ENCODE assay signal across 8 cellular contexts in the genomic region with DNA sequence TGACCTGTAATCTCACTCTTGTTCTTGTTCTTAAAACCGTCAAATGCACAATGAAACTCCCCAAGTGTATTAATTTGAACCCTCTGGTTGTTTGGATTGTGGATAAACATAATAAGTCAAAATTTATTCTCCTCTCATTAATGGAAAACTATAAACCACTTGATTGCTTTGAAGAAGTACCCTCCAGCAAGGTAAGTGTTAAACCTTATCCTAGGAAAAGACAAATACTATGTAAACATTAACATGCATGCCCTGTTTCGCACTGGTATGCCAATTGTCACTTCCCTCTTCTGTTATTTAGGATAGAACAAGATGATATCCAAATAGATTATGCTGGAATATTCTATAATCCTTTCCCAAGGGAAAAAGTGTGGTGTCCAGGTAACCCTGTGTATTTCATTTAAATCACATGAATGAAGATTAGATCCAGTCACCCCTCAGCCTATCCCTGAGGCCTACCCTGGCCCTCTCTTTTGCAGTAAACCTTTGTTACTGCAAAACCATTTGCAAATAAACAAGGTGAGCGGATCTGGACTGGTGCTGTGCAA. TPM values are rescaled to one million over a fixed set of nuclear protein-coding genes. Genes with fewer than 3 reads are reported as not detected.
DNase-seq lines count a peak whose midpoint lies in the region; ATAC-seq and TF ChIP-seq lines count a peak whose summit lies in the region.

No MANE protein-coding gene starts in this region.

- H3K27ac Mint-ChIP-seq in CD14-positive monocyte (peak overlapping the region; percentile 28 to 88 (median 78)), neural progenitor cell (no peak overlapping the region)

- no peak for TF ChIP-seq CTCF in CD14-positive monocyte (IDR thresholded peaks at IDR 0.05)
- no peak for TF ChIP-seq CTCF in NB4 (IDR thresholded peaks at IDR 0.05; ENCODE audit: low read depth, low read length)
- no peak for TF ChIP-seq CTCF in neural progenitor cell (IDR thresholded peaks at IDR 0.05)

- H3K4me3 Mint-ChIP-seq in CD14-positive monocyte: peak overlapping the region; percentile 88 to 93
- peak overlapping the region; percentile 85 for H3K4me3 Mint-ChIP-seq in neural progenitor cell

- intact Hi-C loops in CD14-positive monocyte (cut with micrococcal nuclease): loop anchor here (5.0 to 10.0 kb wide), 3 partner anchors 39 to 133 kb away; a partner anchor contains a TSS

- peak overlapping the region; percentile 91 for H3K4me2 ChIP-seq in neural progenitor cell

- no peak for ATAC-seq in HG03342 (IDR thresholded peaks at IDR 0.05; ENCODE audit: unreplicated experiment)

- H3K27me3 ChIP-seq in duodenal mucosa (ENCODE audit: control insufficient read depth in 1 of 2, insufficient read depth in 2 of 2, low read length in 2 of 2) (no peaks in the 10 kb centered on the region), neural progenitor cell (no peaks in the 10 kb centered on the region)

- H3K4me3 ChIP-seq in NB4 (ENCODE audit: low read depth, low read length) (peak overlapping the region; percentile 93), duodenal mucosa (ENCODE audit: low read depth in 1 of 2, low read length in 2 of 2) (peak overlapping the region; percentile 86 to 90), neural progenitor cell (peak overlapping the region; percentile 79)

- H3K4me1 ChIP-seq in duodenal mucosa (ENCODE audit: control insufficient read depth in 1 of 2, insufficient read depth in 2 of 2, low read length in 2 of 2) (peaks cover 29 to 31% of the 10 kb centered on the region in 2 donors), neural progenitor cell (peaks cover 8% of the 10 kb centered on the region)

- H4K20me1 ChIP-seq in neural progenitor cell (ENCODE audit: low read depth): no peaks in the 10 kb centered on the region

- peak overlapping the region; percentile 62 for H2AFZ ChIP-seq in neural progenitor cell (replicated peaks)

- H3K4me1 Mint-ChIP-seq in CD14-positive monocyte (peaks cover 24% of the 10 kb centered on the region), neural progenitor cell (peaks cover 23% of the 10 kb centered on the region)

- no peak for TF ChIP-seq POLR2A in NB4 (IDR thresholded peaks at IDR 0.05; ENCODE audit: extremely low read depth, insufficient read length)

- H3K9me3 Mint-ChIP-seq in CD14-positive monocyte (peaks cover 8 to 19% (median 14%) of the 10 kb centered on the region in 7 donors), neural progenitor cell (peaks cover 8% of the 10 kb centered on the region)

- H3K27ac ChIP-seq in duodenal mucosa (ENCODE audit: low read depth, low read length) (peak overlapping the region; percentile 96), neural progenitor cell (peak overlapping the region; percentile 91)

- H3K36me3 ChIP-seq in duodenal mucosa (ENCODE audit: control insufficient read depth in 1 of 2, insufficient read depth in 2 of 2, low read length in 2 of 2): peaks cover 0 to 6% of the 10 kb centered on the region in 2 donors
- peaks cover 5% of the 10 kb centered on the region for H3K36me3 ChIP-seq in neural progenitor cell

- H3K36me3 Mint-ChIP-seq in CD14-positive monocyte (peaks cover 27 to 42% of the 10 kb centered on the region in 2 donors), neural progenitor cell (peaks cover 16% of the 10 kb centered on the region)

- H3K27me3 Mint-ChIP-seq in CD14-positive monocyte (ENCODE audit: low read depth in 3 of 3): peaks cover 0 to 1% (median 0%) of the 10 kb centered on the region in 3 donors
- peaks cover 2% of the 10 kb centered on the region for H3K27me3 Mint-ChIP-seq in neural progenitor cell (ENCODE audit: insufficient read depth, low read depth)

- H3K9ac ChIP-seq in duodenal mucosa (ENCODE audit: low read depth in 1 of 2, low read length in 2 of 2) (peak overlapping the region; percentile 72 to 77), neural progenitor cell (peak overlapping the region; percentile 74)

- H3F3A ChIP-seq in neural progenitor cell (ENCODE audit: low read depth): peaks cover 25% of the 10 kb centered on the region

- H3K9me3 ChIP-seq in duodenal mucosa (ENCODE audit: control insufficient read depth in 1 of 2, low read length in 2 of 2): no peaks in the 10 kb centered on the region
- H3K9me3 ChIP-seq in neural progenitor cell (ENCODE audit: low read depth): no peaks in the 10 kb centered on the region

- peaks cover 20% of the 10 kb centered on the region for H3K79me2 ChIP-seq in neural progenitor cell (ENCODE audit: low read depth)

- DNase-seq in CD14-positive monocyte (ENCODE audit: low spot score) (no peak), NB4 (ENCODE audit: low read depth) (no peak), neural progenitor cell (ENCODE audit: low spot score) (no peak), 8988T (no peak)
- no peak for DNase-seq in stimulated activated CD4-positive, alpha-beta T cell treated with anti-CD3 and anti-CD28 coated beads, Interleukin-12 subunit alpha, Interleukin-12 subunit beta, amount 100 ng/mL, for 4 hours
- DNase-seq in stimulated activated CD4-positive, alpha-beta T cell treated with anti-CD3 and anti-CD28 coated beads, Interleukin-4, amount 100 ng/mL, for 24 hours: no peak

RNA-seq across cellular contexts. Expression of a gene that starts 1.3 kb away (rescaled TPM):
- 10 to 100 TPM; 79.3 to 89.1 TPM for polyA plus RNA-seq in CD14-positive monocyte
- 19.0 and 29.3 TPM in 2 replicates for total RNA-seq in neural progenitor cell (ENCODE audit: low replicate concordance)

RNA-seq across cellular contexts. Expression of a gene that starts 40.1 kb away (rescaled TPM):
- polyA plus RNA-seq in CD14-positive monocyte: 10 to 100 TPM; 14.2 to 16.4 TPM
- total RNA-seq in neural progenitor cell (ENCODE audit: low replicate concordance): 26.8 and 28.2 TPM in 2 replicates

RNA-seq across cellular contexts. Expression of a gene that starts 57.0 kb away (rescaled TPM):
- polyA plus RNA-seq in CD14-positive monocyte: 100 to 1,000 TPM; 510 to 608 TPM
- 5,433 and 5,441 TPM in 2 replicates for total RNA-seq in neural progenitor cell (ENCODE audit: low replicate concordance)
